In the genomic region with DNA sequence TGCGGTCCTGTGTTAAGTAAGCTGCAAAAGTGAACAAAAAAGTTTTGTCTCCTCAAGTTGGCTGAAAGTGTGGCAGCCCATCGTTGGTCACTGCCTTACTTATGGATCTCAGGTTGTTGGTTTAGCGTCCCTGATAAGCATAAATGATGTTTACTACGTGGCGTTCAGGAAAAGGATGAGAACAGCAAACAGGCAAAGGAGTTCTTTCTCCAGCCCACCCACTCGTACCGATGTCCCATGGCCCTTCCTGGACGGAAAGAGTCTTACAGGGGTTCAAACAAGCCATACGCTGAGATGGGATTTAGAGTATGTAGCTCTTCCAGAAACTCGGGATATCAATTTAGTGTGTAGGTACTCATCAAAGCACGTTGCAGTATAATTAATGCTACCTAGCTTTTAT, we compare ENCODE assay signal across 8 cellular contexts. TPM values are rescaled to one million over a fixed set of nuclear protein-coding genes. Genes with fewer than 3 reads are reported as not detected.
DNase-seq lines count a peak whose midpoint lies in the region; ATAC-seq and TF ChIP-seq lines count a peak whose summit lies in the region.

No MANE protein-coding gene starts in this region.

- no peak for TF ChIP-seq CTCF in left ventricle myocardium inferior (IDR thresholded peaks at IDR 0.05; ENCODE audit: borderline replicate concordance)
- TF ChIP-seq CTCF in uterus (IDR thresholded peaks at IDR 0.05), result no peak

- H3K36me3 ChIP-seq in left ventricle myocardium inferior, result no peaks in the 10 kb centered on the region
- H3K36me3 ChIP-seq in uterus, result no peaks in the 10 kb centered on the region

- peaks cover 1% of the 10 kb centered on the region for H3K9me3 Mint-ChIP-seq in activated naive CD8-positive, alpha-beta T cell treated with anti-CD3 and anti-CD28 coated beads for 36 hours
- H3K9me3 Mint-ChIP-seq in memory B cell, result no peaks in the 10 kb centered on the region

- H3K27ac ChIP-seq in left ventricle myocardium inferior (replicated peaks) (peak overlapping the region; percentile 92), uterus (peak overlapping the region; percentile 90 to 96)

- no peak for DNase-seq in left ventricle myocardium inferior
- no peak for DNase-seq in left ventricle myocardium superior
- no peak for DNase-seq in activated naive CD8-positive, alpha-beta T cell treated with anti-CD3 and anti-CD28 coated beads for 36 hours
- DNase-seq in memory B cell (ENCODE audit: low spot score in 2 of 2), result no peak
- no peak for DNase-seq in uterus
- DNase-seq in NCI-H1048 (lab: John Stamatoyannopoulos, UW), result no peak
- no peak for DNase-seq in kidney tubule cell (ENCODE audit: low spot score)

- peaks cover 40% of the 10 kb centered on the region for H3K4me1 Mint-ChIP-seq in activated naive CD8-positive, alpha-beta T cell treated with anti-CD3 and anti-CD28 coated beads for 36 hours
- H3K4me1 Mint-ChIP-seq in memory B cell, result peaks cover 31% of the 10 kb centered on the region

- peak overlapping the region; percentile 78 for H3K4me3 Mint-ChIP-seq in activated naive CD8-positive, alpha-beta T cell treated with anti-CD3 and anti-CD28 coated beads for 36 hours
- H3K4me3 Mint-ChIP-seq in memory B cell, result peak overlapping the region; percentile 86

- no peak for TF ChIP-seq POLR2A in uterus (IDR thresholded peaks at IDR 0.05)

- H3K27me3 Mint-ChIP-seq in activated naive CD8-positive, alpha-beta T cell treated with anti-CD3 and anti-CD28 coated beads for 36 hours, result no peaks in the 10 kb centered on the region
- H3K27me3 Mint-ChIP-seq in memory B cell, result no peaks in the 10 kb centered on the region

- peaks cover 8% of the 10 kb centered on the region for H3K36me3 Mint-ChIP-seq in activated naive CD8-positive, alpha-beta T cell treated with anti-CD3 and anti-CD28 coated beads for 36 hours
- H3K36me3 Mint-ChIP-seq in memory B cell, result peaks cover 12% of the 10 kb centered on the region

- H3K4me3 ChIP-seq in left ventricle myocardium inferior (peak overlapping the region; percentile 95), uterus (peak overlapping the region; percentile 93 to 97)

- H3K4me1 ChIP-seq in left ventricle myocardium inferior (peaks cover 50% of the 10 kb centered on the region), uterus (peaks cover 0 to 3% of the 10 kb centered on the region in 2 donors)

- H3K27ac Mint-ChIP-seq in activated naive CD8-positive, alpha-beta T cell treated with anti-CD3 and anti-CD28 coated beads for 36 hours, result peak overlapping the region; percentile 82
- peak overlapping the region; percentile 93 for H3K27ac Mint-ChIP-seq in memory B cell

- H3K27me3 ChIP-seq in left ventricle myocardium inferior (ENCODE audit: low read depth) (no peaks in the 10 kb centered on the region), uterus (no peaks in the 10 kb centered on the region)

- ATAC-seq in left ventricle myocardium superior (no peak), memory B cell (ENCODE audit: low read depth) (no peak), HG03175 (IDR thresholded peaks at IDR 0.05; ENCODE audit: unreplicated experiment) (no peak)

- intact Hi-C loops in left ventricle myocardium inferior (cut with micrococcal nuclease), result no loop called here
- intact Hi-C loops in left ventricle myocardium superior (cut with micrococcal nuclease), result loop anchor here (5.0 kb wide), 1 partner anchor 60 kb away; the partner anchor contains the start of gene NFIL3
- intact Hi-C loops in uterus (cut with DNase I; ENCODE audit: low total_unique reads), result no loop called here

- H3K9me3 ChIP-seq in left ventricle myocardium inferior (replicated peaks), result no peaks in the 10 kb centered on the region
- H3K9me3 ChIP-seq in uterus, result no peaks in the 10 kb centered on the region

RNA-seq across cellular contexts. Expression of gene AUH, which starts 0.5 kb away (rescaled TPM):
- 44.1 TPM for total RNA-seq in left ventricle myocardium inferior
- total RNA-seq in left ventricle myocardium superior, result 44.1 TPM
- 10 to 100 TPM; 12.4 to 13.2 TPM for total RNA-seq in activated naive CD8-positive, alpha-beta T cell treated with anti-CD3 and anti-CD28 coated beads for 36 hours
- total RNA-seq in uterus, result 10 to 100 TPM in 3 of 4 donors, 1 to 10 TPM in 1; 4.4 to 36.7 (median 23.7) TPM
